In the genomic region with DNA sequence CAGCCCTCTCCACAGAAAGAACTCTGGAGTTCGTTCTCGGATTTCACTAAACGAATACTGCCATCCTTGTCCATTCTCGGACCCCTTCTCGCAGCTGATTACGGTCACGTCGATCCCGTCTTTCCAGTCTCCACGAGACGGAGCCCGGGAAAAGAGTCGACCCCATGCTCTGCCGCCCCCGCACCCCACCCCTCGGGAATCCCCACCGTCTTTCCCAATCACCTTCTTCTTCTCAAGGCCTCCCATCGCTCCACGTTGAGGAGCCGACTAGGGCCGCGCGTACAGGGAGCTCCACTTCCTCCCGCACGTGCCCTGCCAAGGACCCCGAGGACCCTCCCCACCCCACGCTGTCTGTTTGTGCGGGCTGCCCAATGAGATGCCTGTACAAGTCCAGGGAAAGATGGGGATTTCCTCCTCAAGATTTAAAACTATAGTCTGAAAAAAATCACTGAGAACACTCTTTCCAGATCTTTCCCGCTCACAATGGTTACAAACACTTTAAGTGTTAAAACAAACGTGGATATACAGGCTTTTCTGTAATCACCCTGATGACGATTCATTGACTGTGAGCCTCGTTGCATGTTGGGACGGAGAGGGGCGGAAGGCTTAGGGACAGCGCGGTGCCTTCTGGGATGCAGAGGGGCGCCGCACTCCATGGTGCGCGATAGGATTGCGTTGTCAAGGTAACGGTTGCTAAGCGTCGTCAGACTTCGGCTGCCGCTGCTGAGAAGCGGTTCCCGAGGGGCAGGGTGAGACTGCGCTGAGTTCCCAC, we compare ENCODE assay signal across 8 cellular contexts. TPM values are rescaled to one million over a fixed set of nuclear protein-coding genes. Genes with fewer than 3 reads are reported as not detected.
DNase-seq lines count a peak whose midpoint lies in the region; ATAC-seq and TF ChIP-seq lines count a peak whose summit lies in the region.

Gene PES1, minus strand, starts transcription at position 323 of the 772 bp plus-strand sequence. Its CDS starts 77 bp downstream, at position 246.

- H3K27me3 ChIP-seq in left lung = no peaks in the 10 kb centered on the region

- peak within 1 kb of the TSS; percentile 67 to 73 for H3K27ac ChIP-seq in left lung

- H3K9me3 ChIP-seq in left lung = no peaks in the 10 kb centered on the region

- intact Hi-C loops in left lung (cut with DNase I) = no loop called here

- H3K4me3 ChIP-seq in left lung = peak within 1 kb of the TSS; percentile 87 to 95

- H3K4me1 ChIP-seq in left lung = peaks cover 8 to 22% of the 10 kb centered on the region in 2 donors

- TF ChIP-seq CTCF in left lung (IDR thresholded peaks at IDR 0.05) = no peak

- H3K36me3 ChIP-seq in left lung = peaks cover 0 to 28% of the 10 kb centered on the region in 2 donors

- peak; percentile 97 for ATAC-seq in GM19397 (IDR thresholded peaks at IDR 0.05; ENCODE audit: unreplicated experiment)
- peak; percentile 93 for ATAC-seq in HG03565 (IDR thresholded peaks at IDR 0.05; ENCODE audit: unreplicated experiment)
- ATAC-seq in left lung = peak; percentile 99

- peak; percentile 99 for DNase-seq in CD1c-positive myeloid dendritic cell (ENCODE audit: extremely low spot score)
- peak; percentile 89 for DNase-seq in NCI-H774 (lab: John Stamatoyannopoulos, UW)
- DNase-seq in activated CD4-positive, alpha-beta T cell treated with anti-CD3 and anti-CD28 coated beads, Interleukin-2, amount 50 U/mL, for 4 hours = peak; percentile 93 to 94
- DNase-seq in dermis microvascular lymphatic vessel endothelial cell (ENCODE audit: low read depth in 2 of 2) = peak; percentile 98 to 100
- DNase-seq in left lung = peak; percentile 95 to 96
- DNase-seq in stimulated activated CD4-positive, alpha-beta T cell treated with anti-CD3 and anti-CD28 coated beads, Interleukin-2, amount 100 ng/mL, for 48 hours = peak; percentile 85 to 90

RNA-seq across cellular contexts. Expression of gene PES1, which starts in this region (rescaled TPM):
- 60.3 and 67.3 TPM in 2 replicates for total RNA-seq in dermis microvascular lymphatic vessel endothelial cell
- 10 to 100 TPM; 45.2 to 67.7 TPM for total RNA-seq in left lung

Comparison
In these comparisons a context has a peak if more than half of its experiments do, and no peak if none do; other contexts are left out.
1. Peak in every context shown above with its lines: DNase-seq, ATAC-seq, H3K4me3 ChIP-seq and H3K27ac ChIP-seq.